In genomic region chr22:49953027-49953679, GRCh38 we compare ENCODE assay signal across 1 cellular context.
TF ChIP-seq lines count a peak whose summit lies in the region.

No MANE protein-coding gene starts in this region.

TF ChIP-seq in H1, 55 proteins besides CTCF, POLR2A, EP300 and RAD21:
- TF ChIP-seq JUN (IDR thresholded peaks at IDR 0.05; ENCODE audit: low read depth, low read length) (no peak), RXRA (IDR thresholded peaks at IDR 0.05; ENCODE audit: insufficient read depth, low read depth, low read length) (no peak), POU5F1 (IDR thresholded peaks at IDR 0.05; ENCODE audit: low read depth, low read length) (no peak), HDAC6 (IDR thresholded peaks at IDR 0.05; ENCODE audit: low read depth, low read length) (no peak), CBX8 (IDR thresholded peaks at IDR 0.05; ENCODE audit: borderline replicate concordance, low read depth, low read length) (no peak), BCL11A (IDR thresholded peaks at IDR 0.05; ENCODE audit: low read depth in 2 of 2, low read length in 2 of 2) (no peak), JUND (IDR thresholded peaks at IDR 0.05; ENCODE audit: low read length) (no peak), E2F6 (IDR thresholded peaks at IDR 0.05) (no peak), GABPA (IDR thresholded peaks at IDR 0.05; ENCODE audit: borderline replicate concordance, insufficient read depth, low read length) (no peak), NRF1 (IDR thresholded peaks at IDR 0.05; ENCODE audit: low read depth, low read length) (no peak), KDM4A (IDR thresholded peaks at IDR 0.05; ENCODE audit: low read depth, low read length, severe bottlenecking) (no peak), FOSL1 (IDR thresholded peaks at IDR 0.05; ENCODE audit: insufficient read depth, low read depth, low read length) (no peak), BRCA1 (IDR thresholded peaks at IDR 0.05; ENCODE audit: low read depth, low read length) (no peak), TEAD4 (IDR thresholded peaks at IDR 0.05; ENCODE audit: low read depth, low read length) (no peak)
